ENCODE assay signal across 16 cellular contexts in the genomic region with DNA sequence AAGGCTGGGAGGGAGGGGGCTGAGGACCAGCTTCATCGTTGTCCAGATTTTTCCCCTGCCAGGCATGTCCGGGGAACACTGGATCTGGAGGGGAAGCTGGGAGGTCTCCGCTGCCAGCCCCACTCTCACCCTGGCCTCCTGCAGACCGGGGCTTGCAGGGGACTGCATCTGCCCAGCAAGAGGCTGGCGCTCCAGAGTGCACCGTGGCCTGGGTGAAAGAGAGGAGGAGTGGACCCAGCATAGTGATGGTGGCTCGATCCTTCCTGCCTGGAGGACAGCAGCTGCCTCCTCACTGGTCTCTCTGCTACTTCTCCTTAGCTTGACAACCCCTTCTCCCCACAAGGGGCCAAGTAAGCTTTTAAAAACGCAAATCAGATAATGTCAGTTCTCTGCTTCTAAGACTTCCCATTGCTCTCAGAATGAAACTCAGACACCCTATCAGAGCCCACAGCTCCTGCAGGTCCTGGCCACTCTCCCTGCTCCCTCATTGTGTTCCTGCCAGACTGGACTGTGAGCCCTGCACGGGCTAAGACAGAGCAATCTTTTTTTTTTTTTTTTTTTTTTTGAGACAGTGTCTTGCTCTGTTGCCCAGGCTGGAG.
"Had no signal": no experiment of that assay in that cellular context is flagged by ENCODE, and none has a peak within 500 bp of the region (broad histone marks: within the 10 kb centered on the region; RNA-seq: fewer than 3 reads in every experiment).

No MANE protein-coding gene starts in this region.

- ATAC-seq: sciatic nerve; stimulated activated naive CD8-positive, alpha-beta T cell treated with anti-CD3 and anti-CD28 coated beads, Interleukin-15, Interleukin-2, amounts not matched to agents 100 U/mL and 50 U/mL, for 24 hours had no signal

- H3K4me3 ChIP-seq: coronary artery, heart right ventricle, lung, ovary, suprapubic skin, upper lobe of right lung had no signal

- H3K9me3 ChIP-seq: heart right ventricle, ovary, suprapubic skin, upper lobe of right lung had no signal

- H3K4me3 Mint-ChIP-seq: activated naive CD4-positive, alpha-beta T cell treated with anti-CD3 and anti-CD28 coated beads, Interleukin-2, amount 10 ng/mL, durations not matched to agents 7 days and 5 days; activated T-helper 17 cell treated with anti-CD3 and anti-CD28 coated beads, Interleukin-2, amount 50 U/mL, for 72 hours; neural crest cell had no signal

- H3K27ac ChIP-seq: heart right ventricle, ovary, suprapubic skin, upper lobe of right lung had no signal

- H3K36me3 ChIP-seq: ovary, suprapubic skin, upper lobe of right lung had no signal

- H3K4me1 ChIP-seq: suprapubic skin, upper lobe of right lung had no signal

- H3K27ac Mint-ChIP-seq: activated naive CD4-positive, alpha-beta T cell treated with anti-CD3 and anti-CD28 coated beads, Interleukin-2, amount 10 ng/mL, durations not matched to agents 7 days and 5 days; activated T-helper 17 cell treated with anti-CD3 and anti-CD28 coated beads, Interleukin-2, amount 50 U/mL, for 72 hours had no signal

- DNase-seq: activated CD4-positive, CD25-positive, alpha-beta regulatory T cell treated with anti-CD3 and anti-CD28 coated beads, Interleukin-2, amount 50 U/mL, for 72 hours; activated naive CD4-positive, alpha-beta T cell treated with anti-CD3 and anti-CD28 coated beads, Interleukin-2, amount 10 ng/mL, durations not matched to agents 7 days and 5 days; central memory CD4-positive, alpha-beta T cell; effector CD8-positive, alpha-beta T cell; foreskin melanocyte; midbrain; ovary; stimulated activated naive CD8-positive, alpha-beta T cell treated with anti-CD3 and anti-CD28 coated beads, Interleukin-15, Interleukin-2, amounts not matched to agents 100 U/mL and 50 U/mL, for 24 hours; upper lobe of right lung had no signal

- H3K36me3 Mint-ChIP-seq: activated naive CD4-positive, alpha-beta T cell treated with anti-CD3 and anti-CD28 coated beads, Interleukin-2, amount 10 ng/mL, durations not matched to agents 7 days and 5 days had no signal

- H3K27me3 Mint-ChIP-seq: activated T-helper 17 cell treated with anti-CD3 and anti-CD28 coated beads, Interleukin-2, amount 50 U/mL, for 72 hours had no signal

- H3K9me3 Mint-ChIP-seq: activated naive CD4-positive, alpha-beta T cell treated with anti-CD3 and anti-CD28 coated beads, Interleukin-2, amount 10 ng/mL, durations not matched to agents 7 days and 5 days; activated T-helper 17 cell treated with anti-CD3 and anti-CD28 coated beads, Interleukin-2, amount 50 U/mL, for 72 hours; neural crest cell had no signal

- H3K4me1 Mint-ChIP-seq: activated T-helper 17 cell treated with anti-CD3 and anti-CD28 coated beads, Interleukin-2, amount 50 U/mL, for 72 hours had no signal

- H3K27me3 ChIP-seq: heart right ventricle, ovary, suprapubic skin, upper lobe of right lung had no signal
